ENCODE assay signal across 2 cellular contexts in genomic region chr10:108757946-108758345, GRCh38.
TF ChIP-seq lines count a peak whose summit lies in the region.

No MANE protein-coding gene starts in this region.

TF ChIP-seq in SK-N-SH, 30 proteins besides CTCF, POLR2A, EP300 and RAD21 (continued from another document):
- TF ChIP-seq PBX3 (IDR thresholded peaks at IDR 0.05) = peak; percentile 47; the same call in 1 of the 2 replicates

TF ChIP-seq in SK-N-SH treated with all-trans-retinoic acid at 6 μM for 48 hours, 23 proteins besides CTCF, POLR2A, EP300 and RAD21 (continued from another document):
- no peak for TF ChIP-seq CREB5 (CRISPR knock-in tag; IDR thresholded peaks at IDR 0.05; ENCODE audit: low read depth)
TF ChIP-seq in SK-N-SH treated with all-trans-retinoic acid at 6 μM for 48 hours: peak in this region for 0.
